In the genomic region with DNA sequence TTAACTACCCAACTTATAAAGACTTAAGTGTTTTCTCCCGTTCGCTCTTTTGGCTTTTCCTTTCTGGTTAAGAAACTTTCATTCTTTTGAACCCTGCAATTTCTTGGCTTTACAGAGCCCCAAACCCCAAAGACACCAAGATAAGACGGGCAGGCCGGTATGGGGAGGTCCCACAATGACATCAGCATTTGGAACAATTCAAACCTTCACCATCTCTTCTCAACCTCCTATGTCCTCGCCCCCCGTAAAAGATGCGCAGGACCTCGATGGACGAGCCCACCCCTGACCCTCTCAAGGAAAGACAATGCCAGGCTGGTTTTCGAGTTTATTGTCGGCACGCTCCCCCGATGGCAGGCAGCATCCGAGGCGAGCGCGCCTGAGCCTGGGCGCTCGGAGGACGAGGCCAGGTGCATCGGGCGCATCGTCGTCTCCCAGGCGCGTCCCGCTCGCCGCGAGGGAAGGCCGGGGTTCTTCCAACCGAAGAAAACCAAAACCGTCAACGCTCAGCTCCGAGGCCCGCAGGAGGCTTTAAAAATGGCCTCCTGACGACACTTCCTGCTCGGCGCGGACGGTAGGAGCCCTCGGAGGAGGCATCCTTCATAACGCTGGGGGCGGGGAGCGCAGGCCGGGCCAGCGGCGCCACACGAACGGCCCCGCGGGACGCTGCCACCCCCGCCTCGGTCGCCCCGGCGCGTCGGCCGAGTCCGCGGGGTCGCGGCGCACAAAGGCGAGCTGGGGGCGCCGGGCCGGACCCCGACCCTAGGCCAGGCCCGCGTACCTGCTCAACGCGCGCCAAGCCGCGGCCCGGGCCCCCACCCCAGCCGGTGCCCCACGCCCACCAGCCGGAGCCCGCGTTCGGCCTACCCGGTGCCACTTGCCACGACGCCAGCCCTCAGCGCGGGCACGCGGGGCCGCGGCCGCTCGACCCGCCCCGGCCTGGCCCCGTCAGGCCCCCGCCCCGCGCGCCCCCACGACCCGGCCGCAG, we compare ENCODE assay signal across 8 cellular contexts. TPM values are rescaled to one million over a fixed set of nuclear protein-coding genes. Genes with fewer than 3 reads are reported as not detected.
DNase-seq lines count a peak whose midpoint lies in the region; ATAC-seq and TF ChIP-seq lines count a peak whose summit lies in the region.

No MANE protein-coding gene starts in this region.

- peak overlapping the region; percentile 14 to 59 for H3K9ac ChIP-seq in mucosa of rectum (ENCODE audit: low read depth in 1 of 2, low read length in 2 of 2)

- peaks cover 4 to 5% of the 10 kb centered on the region in 2 donors for H3K4me1 ChIP-seq in mucosa of rectum (ENCODE audit: control insufficient read depth in 2 of 2, insufficient read depth in 2 of 2, low read length in 2 of 2)

- H3K4me3 Mint-ChIP-seq in activated CD4-positive, alpha-beta memory T cell treated with anti-CD3 and anti-CD28 coated beads, Interleukin-2, amount 10 ng/mL, durations not matched to agents 7 days and 5 days, result peak overlapping the region; percentile 82
- H3K4me3 Mint-ChIP-seq in effector memory CD8-positive, alpha-beta T cell, result peak overlapping the region; percentile 81 to 83

- H3K27me3 ChIP-seq in MG63 (no peaks in the 10 kb centered on the region), mucosa of rectum (ENCODE audit: control insufficient read depth in 2 of 2, insufficient read depth in 2 of 2, low read length in 2 of 2) (peaks cover 2 to 7% of the 10 kb centered on the region in 2 donors)

- peak; percentile 56 for ATAC-seq in GM21825 (IDR thresholded peaks at IDR 0.05; ENCODE audit: unreplicated experiment)
- ATAC-seq in effector memory CD8-positive, alpha-beta T cell (replicated peaks), result peak; percentile 49
- peak; percentile 54 for ATAC-seq in stimulated activated naive CD8-positive, alpha-beta T cell treated with anti-CD3 and anti-CD28 coated beads, Interleukin-15, Interleukin-2, amounts not matched to agents 100 U/mL and 50 U/mL, for 24 hours

- H3K9me3 ChIP-seq in MG63, result no peaks in the 10 kb centered on the region
- H3K9me3 ChIP-seq in mucosa of rectum (ENCODE audit: control insufficient read depth in 2 of 2, low read length in 2 of 2), result no peaks in the 10 kb centered on the region

- H3K4me3 ChIP-seq in GM12864 (ENCODE audit: low read depth, low read length) (peak overlapping the region; percentile 75), MG63 (peak overlapping the region; percentile 66), mucosa of rectum (ENCODE audit: low read length in 2 of 2) (peak overlapping the region; percentile 60 to 74)

- DNase-seq in GM12864 (ENCODE audit: low read depth) (peak; percentile 10), MG63 (peak; percentile 57), mesenteric fat pad (ENCODE audit: low spot score) (no peak)
- peak; percentile 71 for DNase-seq in activated CD4-positive, alpha-beta memory T cell treated with anti-CD3 and anti-CD28 coated beads, Interleukin-2, amount 10 ng/mL, durations not matched to agents 7 days and 5 days
- peak; percentile 36 to 47 (median 36) for DNase-seq in effector memory CD8-positive, alpha-beta T cell
- DNase-seq in stimulated activated naive CD8-positive, alpha-beta T cell treated with anti-CD3 and anti-CD28 coated beads, Interleukin-15, Interleukin-2, amounts not matched to agents 100 U/mL and 50 U/mL, for 24 hours, result peak; percentile 69

- H3K4me1 Mint-ChIP-seq in activated CD4-positive, alpha-beta memory T cell treated with anti-CD3 and anti-CD28 coated beads, Interleukin-2, amount 10 ng/mL, durations not matched to agents 7 days and 5 days, result peaks cover 36% of the 10 kb centered on the region
- H3K4me1 Mint-ChIP-seq in effector memory CD8-positive, alpha-beta T cell (ENCODE audit: low read depth in 2 of 2), result peaks cover 19 to 21% of the 10 kb centered on the region in 2 donors

- H3K27ac ChIP-seq in mucosa of rectum (ENCODE audit: low read depth in 2 of 2, low read length in 2 of 2), result peak overlapping the region in 1 of 2 donors; percentile 43

- POLR2A ChIA-PET in activated CD4-positive, alpha-beta memory T cell treated with anti-CD3 and anti-CD28 coated beads, Interleukin-2, amount 10 ng/mL, durations not matched to agents 7 days and 5 days (lab: Charles Lee), result interaction anchor here (0.9 to 2.4 kb wide), 5 partner anchors 25 to 339 kb away, joined by 3 to 14 read pairs (median 3); a partner anchor contains a TSS

- no peaks in the 10 kb centered on the region for H3K9me3 Mint-ChIP-seq in activated CD4-positive, alpha-beta memory T cell treated with anti-CD3 and anti-CD28 coated beads, Interleukin-2, amount 10 ng/mL, durations not matched to agents 7 days and 5 days
- peaks cover 0 to 4% of the 10 kb centered on the region in 2 donors for H3K9me3 Mint-ChIP-seq in effector memory CD8-positive, alpha-beta T cell

- peaks cover 6% of the 10 kb centered on the region for H3K27me3 Mint-ChIP-seq in activated CD4-positive, alpha-beta memory T cell treated with anti-CD3 and anti-CD28 coated beads, Interleukin-2, amount 10 ng/mL, durations not matched to agents 7 days and 5 days
- H3K27me3 Mint-ChIP-seq in effector memory CD8-positive, alpha-beta T cell, result peaks cover 0 to 12% of the 10 kb centered on the region in 2 donors

- peak overlapping the region; percentile 78 for H3K27ac Mint-ChIP-seq in activated CD4-positive, alpha-beta memory T cell treated with anti-CD3 and anti-CD28 coated beads, Interleukin-2, amount 10 ng/mL, durations not matched to agents 7 days and 5 days
- H3K27ac Mint-ChIP-seq in effector memory CD8-positive, alpha-beta T cell, result peak overlapping the region; percentile 84 to 89

- CTCF ChIA-PET in activated CD4-positive, alpha-beta memory T cell treated with anti-CD3 and anti-CD28 coated beads, Interleukin-2, amount 10 ng/mL, durations not matched to agents 7 days and 5 days (lab: Charles Lee), result interaction anchor here (0.9 to 1.3 kb wide), 2 partner anchors 32 to 283 kb away, joined by 3 read pairs; no protein-coding TSS in a partner anchor

- H3K36me3 Mint-ChIP-seq in activated CD4-positive, alpha-beta memory T cell treated with anti-CD3 and anti-CD28 coated beads, Interleukin-2, amount 10 ng/mL, durations not matched to agents 7 days and 5 days (ENCODE audit: low read depth), result peaks cover 40% of the 10 kb centered on the region
- H3K36me3 Mint-ChIP-seq in effector memory CD8-positive, alpha-beta T cell (ENCODE audit: insufficient read depth), result peaks cover 9% of the 10 kb centered on the region

- H3K36me3 ChIP-seq in MG63 (peaks cover 18% of the 10 kb centered on the region), mucosa of rectum (ENCODE audit: control insufficient read depth in 2 of 2, insufficient read depth in 2 of 2, low read length in 2 of 2) (peaks cover 2 to 5% of the 10 kb centered on the region in 2 donors)

- TF ChIP-seq CTCF in GM12864 (IDR thresholded peaks at IDR 0.05; ENCODE audit: low read depth, low read length, missing control alignments), result no peak

RNA-seq across cellular contexts. Expression of a gene that starts 0.7 kb away (rescaled TPM):
- 10.9 and 11.8 TPM in 2 replicates for total RNA-seq in MG63 (2014; rRNA removed; shearing (Covaris generic); ENCODE audit: low replicate concordance)
- total RNA-seq in activated CD4-positive, alpha-beta memory T cell treated with anti-CD3 and anti-CD28 coated beads, Interleukin-2, amount 10 ng/mL, durations not matched to agents 7 days and 5 days, result 10 to 100 TPM; 21.0 to 23.5 TPM
- total RNA-seq in mesenteric fat pad, result 23.5 TPM
